1 cellular context compared by ENCODE assay signal in the genomic region with DNA sequence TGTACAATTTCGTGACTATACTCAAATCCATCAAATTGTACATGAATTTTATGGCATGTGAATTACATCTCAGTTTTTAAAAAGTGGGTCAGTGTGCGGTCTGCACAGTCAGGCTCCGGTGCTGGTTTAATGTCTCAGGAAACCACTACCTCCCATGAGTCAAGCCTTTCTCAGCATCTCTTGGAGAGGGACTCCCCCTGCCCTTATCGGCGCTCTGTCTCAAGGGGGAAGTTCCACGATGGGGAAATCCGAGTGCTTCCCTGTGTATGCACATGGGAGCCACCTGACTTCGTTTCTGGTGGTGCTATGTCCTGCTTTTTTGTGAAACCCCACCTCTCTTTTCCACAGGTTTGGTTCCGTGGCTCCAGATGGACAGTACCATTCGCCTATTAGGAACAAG.
TF ChIP-seq lines count a peak whose summit lies in the region.

No MANE protein-coding gene starts in this region.

TF ChIP-seq in GM12878, 131 proteins besides CTCF, POLR2A, EP300 and RAD21 (continued from another document and continues in another):
- TF ChIP-seq, protein P1, sequence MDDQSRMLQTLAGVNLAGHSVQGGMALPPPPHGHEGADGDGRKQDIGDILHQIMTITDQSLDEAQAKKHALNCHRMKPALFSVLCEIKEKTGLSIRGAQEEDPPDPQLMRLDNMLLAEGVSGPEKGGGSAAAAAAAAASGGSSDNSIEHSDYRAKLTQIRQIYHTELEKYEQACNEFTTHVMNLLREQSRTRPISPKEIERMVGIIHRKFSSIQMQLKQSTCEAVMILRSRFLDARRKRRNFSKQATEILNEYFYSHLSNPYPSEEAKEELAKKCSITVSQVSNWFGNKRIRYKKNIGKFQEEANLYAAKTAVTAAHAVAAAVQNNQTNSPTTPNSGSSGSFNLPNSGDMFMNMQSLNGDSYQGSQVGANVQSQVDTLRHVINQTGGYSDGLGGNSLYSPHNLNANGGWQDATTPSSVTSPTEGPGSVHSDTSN (IDR thresholded peaks at IDR 0.05; ENCODE audit: insufficient replicate concordance, low read depth, low read length) = no peak
- TF ChIP-seq, protein P2, sequence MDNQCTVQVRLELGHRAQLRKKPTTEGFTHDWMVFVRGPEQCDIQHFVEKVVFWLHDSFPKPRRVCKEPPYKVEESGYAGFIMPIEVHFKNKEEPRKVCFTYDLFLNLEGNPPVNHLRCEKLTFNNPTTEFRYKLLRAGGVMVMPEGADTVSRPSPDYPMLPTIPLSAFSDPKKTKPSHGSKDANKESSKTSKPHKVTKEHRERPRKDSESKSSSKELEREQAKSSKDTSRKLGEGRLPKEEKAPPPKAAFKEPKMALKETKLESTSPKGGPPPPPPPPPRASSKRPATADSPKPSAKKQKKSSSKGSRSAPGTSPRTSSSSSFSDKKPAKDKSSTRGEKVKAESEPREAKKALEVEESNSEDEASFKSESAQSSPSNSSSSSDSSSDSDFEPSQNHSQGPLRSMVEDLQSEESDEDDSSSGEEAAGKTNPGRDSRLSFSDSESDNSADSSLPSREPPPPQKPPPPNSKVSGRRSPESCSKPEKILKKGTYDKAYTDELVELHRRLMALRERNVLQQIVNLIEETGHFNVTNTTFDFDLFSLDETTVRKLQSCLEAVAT (IDR thresholded peaks at IDR 0.05) = 0 out of 2 replicates have a peak, but pooled peaks have one; percentile 47
- TF ChIP-seq ZNF274 (IDR thresholded peaks at IDR 0.05; ENCODE audit: insufficient read depth, insufficient read length) (no peak), EZH2 (IDR thresholded peaks at IDR 0.05; ENCODE audit: borderline replicate concordance, control insufficient read depth, low read depth, low read length) (no peak), RB1 (IDR thresholded peaks at IDR 0.05; ENCODE audit: borderline replicate concordance) (no peak), EED (IDR thresholded peaks at IDR 0.05; ENCODE audit: low read depth) (peak; percentile 75), KAT2A (conservative IDR thresholded peaks at IDR 0.05; ENCODE audit: control insufficient read depth, low read depth, low read length) (no peak), HDAC2 (IDR thresholded peaks at IDR 0.05) (no peak), SREBF1 (IDR thresholded peaks at IDR 0.05; ENCODE audit: low read length) (no peak), BCL11A (IDR thresholded peaks at IDR 0.05; ENCODE audit: low read depth, low read length) (peak; percentile 66; the same call in 1 of the 2 replicates), POU2F2 (IDR thresholded peaks at IDR 0.05; ENCODE audit: borderline replicate concordance, low read depth, low read length) (0 out of 3 replicates have a peak, but pooled peaks have one; percentile 36), ZNF24 (IDR thresholded peaks at IDR 0.05) (no peak), GATAD2B (conservative IDR thresholded peaks at IDR 0.05; ENCODE audit: low read depth) (peak; percentile 71), EGR1 (IDR thresholded peaks at IDR 0.05; ENCODE audit: borderline replicate concordance in 1 of 2, low read depth in 2 of 2, low read length in 2 of 2) (no peak), NFYA (IDR thresholded peaks at IDR 0.05; ENCODE audit: borderline replicate concordance, low read depth, low read length) (no peak), RAD51 (IDR thresholded peaks at IDR 0.05) (peak; percentile 37; the same call in 1 of the 2 replicates), BRCA1 (IDR thresholded peaks at IDR 0.05; ENCODE audit: low read depth, low read length) (no peak), RFX5 (IDR thresholded peaks at IDR 0.05; ENCODE audit: low read depth, low read length) (no peak), NFXL1 (IDR thresholded peaks at IDR 0.05; ENCODE audit: borderline replicate concordance) (no peak), NR2F1 (conservative IDR thresholded peaks at IDR 0.05) (0 out of 2 replicates have a peak, but pooled peaks have one; percentile 20), SRF (IDR thresholded peaks at IDR 0.05; ENCODE audit: low read depth in 2 of 2, low read length in 2 of 2) (no peak)
- TF ChIP-seq, protein P3, sequence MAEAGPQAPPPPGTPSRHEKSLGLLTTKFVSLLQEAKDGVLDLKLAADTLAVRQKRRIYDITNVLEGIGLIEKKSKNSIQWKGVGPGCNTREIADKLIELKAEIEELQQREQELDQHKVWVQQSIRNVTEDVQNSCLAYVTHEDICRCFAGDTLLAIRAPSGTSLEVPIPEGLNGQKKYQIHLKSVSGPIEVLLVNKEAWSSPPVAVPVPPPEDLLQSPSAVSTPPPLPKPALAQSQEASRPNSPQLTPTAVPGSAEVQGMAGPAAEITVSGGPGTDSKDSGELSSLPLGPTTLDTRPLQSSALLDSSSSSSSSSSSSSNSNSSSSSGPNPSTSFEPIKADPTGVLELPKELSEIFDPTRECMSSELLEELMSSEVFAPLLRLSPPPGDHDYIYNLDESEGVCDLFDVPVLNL (IDR thresholded peaks at IDR 0.05; ENCODE audit: low read depth, low read length) = no peak
- TF ChIP-seq, protein P4, sequence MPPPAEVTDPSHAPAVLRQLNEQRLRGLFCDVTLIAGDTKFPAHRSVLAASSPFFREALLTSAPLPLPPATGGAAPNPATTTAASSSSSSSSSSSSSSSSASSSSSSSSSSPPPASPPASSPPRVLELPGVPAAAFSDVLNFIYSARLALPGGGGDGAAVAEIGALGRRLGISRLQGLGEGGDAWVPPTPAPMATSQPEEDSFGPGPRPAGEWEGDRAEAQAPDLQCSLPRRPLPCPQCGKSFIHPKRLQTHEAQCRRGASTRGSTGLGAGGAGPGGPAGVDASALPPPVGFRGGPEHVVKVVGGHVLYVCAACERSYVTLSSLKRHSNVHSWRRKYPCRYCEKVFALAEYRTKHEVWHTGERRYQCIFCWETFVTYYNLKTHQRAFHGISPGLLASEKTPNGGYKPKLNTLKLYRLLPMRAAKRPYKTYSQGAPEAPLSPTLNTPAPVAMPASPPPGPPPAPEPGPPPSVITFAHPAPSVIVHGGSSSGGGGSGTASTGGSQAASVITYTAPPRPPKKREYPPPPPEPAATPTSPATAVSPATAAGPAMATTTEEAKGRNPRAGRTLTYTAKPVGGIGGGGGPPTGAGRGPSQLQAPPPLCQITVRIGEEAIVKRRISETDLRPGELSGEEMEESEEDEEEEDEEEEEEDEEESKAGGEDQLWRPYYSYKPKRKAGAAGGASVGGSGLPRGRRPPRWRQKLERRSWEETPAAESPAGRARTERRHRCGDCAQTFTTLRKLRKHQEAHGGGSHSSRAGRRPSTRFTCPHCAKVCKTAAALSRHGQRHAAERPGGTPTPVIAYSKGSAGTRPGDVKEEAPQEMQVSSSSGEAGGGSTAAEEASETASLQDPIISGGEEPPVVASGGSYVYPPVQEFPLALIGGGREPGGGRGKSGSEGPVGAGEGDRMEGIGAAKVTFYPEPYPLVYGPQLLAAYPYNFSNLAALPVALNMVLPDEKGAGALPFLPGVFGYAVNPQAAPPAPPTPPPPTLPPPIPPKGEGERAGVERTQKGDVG (CRISPR knock-in tag; IDR thresholded peaks at IDR 0.05) = no peak
- TF ChIP-seq, protein P5, sequence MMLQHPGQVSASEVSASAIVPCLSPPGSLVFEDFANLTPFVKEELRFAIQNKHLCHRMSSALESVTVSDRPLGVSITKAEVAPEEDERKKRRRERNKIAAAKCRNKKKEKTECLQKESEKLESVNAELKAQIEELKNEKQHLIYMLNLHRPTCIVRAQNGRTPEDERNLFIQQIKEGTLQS (IDR thresholded peaks at IDR 0.05; ENCODE audit: borderline replicate concordance, extremely low read depth, low read depth, low read length) = no peak
- TF ChIP-seq, protein P6, sequence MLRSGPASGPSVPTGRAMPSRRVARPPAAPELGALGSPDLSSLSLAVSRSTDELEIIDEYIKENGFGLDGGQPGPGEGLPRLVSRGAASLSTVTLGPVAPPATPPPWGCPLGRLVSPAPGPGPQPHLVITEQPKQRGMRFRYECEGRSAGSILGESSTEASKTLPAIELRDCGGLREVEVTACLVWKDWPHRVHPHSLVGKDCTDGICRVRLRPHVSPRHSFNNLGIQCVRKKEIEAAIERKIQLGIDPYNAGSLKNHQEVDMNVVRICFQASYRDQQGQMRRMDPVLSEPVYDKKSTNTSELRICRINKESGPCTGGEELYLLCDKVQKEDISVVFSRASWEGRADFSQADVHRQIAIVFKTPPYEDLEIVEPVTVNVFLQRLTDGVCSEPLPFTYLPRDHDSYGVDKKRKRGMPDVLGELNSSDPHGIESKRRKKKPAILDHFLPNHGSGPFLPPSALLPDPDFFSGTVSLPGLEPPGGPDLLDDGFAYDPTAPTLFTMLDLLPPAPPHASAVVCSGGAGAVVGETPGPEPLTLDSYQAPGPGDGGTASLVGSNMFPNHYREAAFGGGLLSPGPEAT (IDR thresholded peaks at IDR 0.05; ENCODE audit: low read depth) = peak; percentile 69; the same call in 1 of the 2 replicates
- TF ChIP-seq, protein P7, sequence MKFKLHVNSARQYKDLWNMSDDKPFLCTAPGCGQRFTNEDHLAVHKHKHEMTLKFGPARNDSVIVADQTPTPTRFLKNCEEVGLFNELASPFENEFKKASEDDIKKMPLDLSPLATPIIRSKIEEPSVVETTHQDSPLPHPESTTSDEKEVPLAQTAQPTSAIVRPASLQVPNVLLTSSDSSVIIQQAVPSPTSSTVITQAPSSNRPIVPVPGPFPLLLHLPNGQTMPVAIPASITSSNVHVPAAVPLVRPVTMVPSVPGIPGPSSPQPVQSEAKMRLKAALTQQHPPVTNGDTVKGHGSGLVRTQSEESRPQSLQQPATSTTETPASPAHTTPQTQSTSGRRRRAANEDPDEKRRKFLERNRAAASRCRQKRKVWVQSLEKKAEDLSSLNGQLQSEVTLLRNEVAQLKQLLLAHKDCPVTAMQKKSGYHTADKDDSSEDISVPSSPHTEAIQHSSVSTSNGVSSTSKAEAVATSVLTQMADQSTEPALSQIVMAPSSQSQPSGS (IDR thresholded peaks at IDR 0.05; ENCODE audit: low read length) = no peak; the same call in 1 of the 2 replicates
- TF ChIP-seq, protein P8, sequence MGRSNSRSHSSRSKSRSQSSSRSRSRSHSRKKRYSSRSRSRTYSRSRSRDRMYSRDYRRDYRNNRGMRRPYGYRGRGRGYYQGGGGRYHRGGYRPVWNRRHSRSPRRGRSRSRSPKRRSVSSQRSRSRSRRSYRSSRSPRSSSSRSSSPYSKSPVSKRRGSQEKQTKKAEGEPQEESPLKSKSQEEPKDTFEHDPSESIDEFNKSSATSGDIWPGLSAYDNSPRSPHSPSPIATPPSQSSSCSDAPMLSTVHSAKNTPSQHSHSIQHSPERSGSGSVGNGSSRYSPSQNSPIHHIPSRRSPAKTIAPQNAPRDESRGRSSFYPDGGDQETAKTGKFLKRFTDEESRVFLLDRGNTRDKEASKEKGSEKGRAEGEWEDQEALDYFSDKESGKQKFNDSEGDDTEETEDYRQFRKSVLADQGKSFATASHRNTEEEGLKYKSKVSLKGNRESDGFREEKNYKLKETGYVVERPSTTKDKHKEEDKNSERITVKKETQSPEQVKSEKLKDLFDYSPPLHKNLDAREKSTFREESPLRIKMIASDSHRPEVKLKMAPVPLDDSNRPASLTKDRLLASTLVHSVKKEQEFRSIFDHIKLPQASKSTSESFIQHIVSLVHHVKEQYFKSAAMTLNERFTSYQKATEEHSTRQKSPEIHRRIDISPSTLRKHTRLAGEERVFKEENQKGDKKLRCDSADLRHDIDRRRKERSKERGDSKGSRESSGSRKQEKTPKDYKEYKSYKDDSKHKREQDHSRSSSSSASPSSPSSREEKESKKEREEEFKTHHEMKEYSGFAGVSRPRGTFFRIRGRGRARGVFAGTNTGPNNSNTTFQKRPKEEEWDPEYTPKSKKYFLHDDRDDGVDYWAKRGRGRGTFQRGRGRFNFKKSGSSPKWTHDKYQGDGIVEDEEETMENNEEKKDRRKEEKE (IDR thresholded peaks at IDR 0.05) = no peak
- TF ChIP-seq, protein P9, sequence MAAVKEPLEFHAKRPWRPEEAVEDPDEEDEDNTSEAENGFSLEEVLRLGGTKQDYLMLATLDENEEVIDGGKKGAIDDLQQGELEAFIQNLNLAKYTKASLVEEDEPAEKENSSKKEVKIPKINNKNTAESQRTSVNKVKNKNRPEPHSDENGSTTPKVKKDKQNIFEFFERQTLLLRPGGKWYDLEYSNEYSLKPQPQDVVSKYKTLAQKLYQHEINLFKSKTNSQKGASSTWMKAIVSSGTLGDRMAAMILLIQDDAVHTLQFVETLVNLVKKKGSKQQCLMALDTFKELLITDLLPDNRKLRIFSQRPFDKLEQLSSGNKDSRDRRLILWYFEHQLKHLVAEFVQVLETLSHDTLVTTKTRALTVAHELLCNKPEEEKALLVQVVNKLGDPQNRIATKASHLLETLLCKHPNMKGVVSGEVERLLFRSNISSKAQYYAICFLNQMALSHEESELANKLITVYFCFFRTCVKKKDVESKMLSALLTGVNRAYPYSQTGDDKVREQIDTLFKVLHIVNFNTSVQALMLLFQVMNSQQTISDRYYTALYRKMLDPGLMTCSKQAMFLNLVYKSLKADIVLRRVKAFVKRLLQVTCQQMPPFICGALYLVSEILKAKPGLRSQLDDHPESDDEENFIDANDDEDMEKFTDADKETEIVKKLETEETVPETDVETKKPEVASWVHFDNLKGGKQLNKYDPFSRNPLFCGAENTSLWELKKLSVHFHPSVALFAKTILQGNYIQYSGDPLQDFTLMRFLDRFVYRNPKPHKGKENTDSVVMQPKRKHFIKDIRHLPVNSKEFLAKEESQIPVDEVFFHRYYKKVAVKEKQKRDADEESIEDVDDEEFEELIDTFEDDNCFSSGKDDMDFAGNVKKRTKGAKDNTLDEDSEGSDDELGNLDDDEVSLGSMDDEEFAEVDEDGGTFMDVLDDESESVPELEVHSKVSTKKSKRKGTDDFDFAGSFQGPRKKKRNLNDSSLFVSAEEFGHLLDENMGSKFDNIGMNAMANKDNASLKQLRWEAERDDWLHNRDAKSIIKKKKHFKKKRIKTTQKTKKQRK (IDR thresholded peaks at IDR 0.05; ENCODE audit: low read depth, low read length) = no peak
- TF ChIP-seq, protein P10, sequence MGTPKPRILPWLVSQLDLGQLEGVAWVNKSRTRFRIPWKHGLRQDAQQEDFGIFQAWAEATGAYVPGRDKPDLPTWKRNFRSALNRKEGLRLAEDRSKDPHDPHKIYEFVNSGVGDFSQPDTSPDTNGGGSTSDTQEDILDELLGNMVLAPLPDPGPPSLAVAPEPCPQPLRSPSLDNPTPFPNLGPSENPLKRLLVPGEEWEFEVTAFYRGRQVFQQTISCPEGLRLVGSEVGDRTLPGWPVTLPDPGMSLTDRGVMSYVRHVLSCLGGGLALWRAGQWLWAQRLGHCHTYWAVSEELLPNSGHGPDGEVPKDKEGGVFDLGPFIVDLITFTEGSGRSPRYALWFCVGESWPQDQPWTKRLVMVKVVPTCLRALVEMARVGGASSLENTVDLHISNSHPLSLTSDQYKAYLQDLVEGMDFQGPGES (IDR thresholded peaks at IDR 0.05) = no peak
- TF ChIP-seq, protein P11, sequence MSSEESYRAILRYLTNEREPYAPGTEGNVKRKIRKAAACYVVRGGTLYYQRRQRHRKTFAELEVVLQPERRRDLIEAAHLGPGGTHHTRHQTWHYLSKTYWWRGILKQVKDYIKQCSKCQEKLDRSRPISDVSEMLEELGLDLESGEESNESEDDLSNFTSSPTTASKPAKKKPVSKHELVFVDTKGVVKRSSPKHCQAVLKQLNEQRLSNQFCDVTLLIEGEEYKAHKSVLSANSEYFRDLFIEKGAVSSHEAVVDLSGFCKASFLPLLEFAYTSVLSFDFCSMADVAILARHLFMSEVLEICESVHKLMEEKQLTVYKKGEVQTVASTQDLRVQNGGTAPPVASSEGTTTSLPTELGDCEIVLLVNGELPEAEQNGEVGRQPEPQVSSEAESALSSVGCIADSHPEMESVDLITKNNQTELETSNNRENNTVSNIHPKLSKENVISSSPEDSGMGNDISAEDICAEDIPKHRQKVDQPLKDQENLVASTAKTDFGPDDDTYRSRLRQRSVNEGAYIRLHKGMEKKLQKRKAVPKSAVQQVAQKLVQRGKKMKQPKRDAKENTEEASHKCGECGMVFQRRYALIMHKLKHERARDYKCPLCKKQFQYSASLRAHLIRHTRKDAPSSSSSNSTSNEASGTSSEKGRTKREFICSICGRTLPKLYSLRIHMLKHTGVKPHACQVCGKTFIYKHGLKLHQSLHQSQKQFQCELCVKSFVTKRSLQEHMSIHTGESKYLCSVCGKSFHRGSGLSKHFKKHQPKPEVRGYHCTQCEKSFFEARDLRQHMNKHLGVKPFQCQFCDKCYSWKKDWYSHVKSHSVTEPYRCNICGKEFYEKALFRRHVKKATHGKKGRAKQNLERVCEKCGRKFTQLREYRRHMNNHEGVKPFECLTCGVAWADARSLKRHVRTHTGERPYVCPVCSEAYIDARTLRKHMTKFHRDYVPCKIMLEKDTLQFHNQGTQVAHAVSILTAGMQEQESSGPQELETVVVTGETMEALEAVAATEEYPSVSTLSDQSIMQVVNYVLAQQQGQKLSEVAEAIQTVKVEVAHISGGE (CRISPR knock-in tag; IDR thresholded peaks at IDR 0.05) = no peak
